In genomic region chr22:48748860-48749554, GRCh38 we compare ENCODE assay signal across 20 cellular contexts.
A peak's percentile ranks its signal among the peaks of the same experiment; 100 is the strongest.
DNase-seq lines count a peak whose midpoint lies in the region; ATAC-seq and TF ChIP-seq lines count a peak whose summit lies in the region.
"Had no signal": no experiment of that assay in that cellular context is flagged by ENCODE, and none has a peak within 500 bp of the region (broad histone marks: within the 10 kb centered on the region; RNA-seq: fewer than 3 reads in every experiment).

No MANE protein-coding gene starts in this region.

- H3K27ac ChIP-seq in sigmoid colon = no peak overlapping the region

- CTCF ChIA-PET in activated CD8-positive, alpha-beta memory T cell treated with anti-CD3 and anti-CD28 coated beads, Interleukin-2, amount 10 ng/mL, durations not matched to agents 7 days and 5 days (lab: Charles Lee) = no interaction called here

- no peak for ATAC-seq in activated CD8-positive, alpha-beta memory T cell treated with anti-CD3 and anti-CD28 coated beads, Interleukin-2, amount 10 ng/mL, durations not matched to agents 7 days and 5 days
- no peak for ATAC-seq in GM18858 (IDR thresholded peaks at IDR 0.05; ENCODE audit: unreplicated experiment)

- H3K4me1 Mint-ChIP-seq in activated CD8-positive, alpha-beta memory T cell treated with anti-CD3 and anti-CD28 coated beads, Interleukin-2, amount 10 ng/mL, durations not matched to agents 7 days and 5 days = no peaks in the 10 kb centered on the region
- H3K4me1 Mint-ChIP-seq: B cell; CD4-positive, CD25-positive, alpha-beta regulatory T cell had no signal

- H3K36me3 Mint-ChIP-seq in activated CD8-positive, alpha-beta memory T cell treated with anti-CD3 and anti-CD28 coated beads, Interleukin-2, amount 10 ng/mL, durations not matched to agents 7 days and 5 days = no peaks in the 10 kb centered on the region
- H3K36me3 Mint-ChIP-seq: CD4-positive, CD25-positive, alpha-beta regulatory T cell had no signal

- H3K9me3 ChIP-seq in sigmoid colon = no peaks in the 10 kb centered on the region
- H3K9me3 ChIP-seq: Caco-2 had no signal

- H3K36me3 ChIP-seq in sigmoid colon = no peaks in the 10 kb centered on the region

- H3K27me3 Mint-ChIP-seq in activated CD8-positive, alpha-beta memory T cell treated with anti-CD3 and anti-CD28 coated beads, Interleukin-2, amount 10 ng/mL, durations not matched to agents 7 days and 5 days = no peaks in the 10 kb centered on the region
- H3K27me3 Mint-ChIP-seq: B cell; CD4-positive, CD25-positive, alpha-beta regulatory T cell had no signal

- H3K27me3 ChIP-seq in sigmoid colon = no peaks in the 10 kb centered on the region

- TF ChIP-seq POLR2A in sigmoid colon (IDR thresholded peaks at IDR 0.05) = no peak

- H3K9me3 Mint-ChIP-seq in activated CD8-positive, alpha-beta memory T cell treated with anti-CD3 and anti-CD28 coated beads, Interleukin-2, amount 10 ng/mL, durations not matched to agents 7 days and 5 days (ENCODE audit: low read depth) = peaks cover under 1% of the 10 kb centered on the region
- H3K9me3 Mint-ChIP-seq: CD4-positive, CD25-positive, alpha-beta regulatory T cell had no signal

- intact Hi-C loops in sigmoid colon (cut with DNase I) = no loop called here

- no peak overlapping the region for H3K4me3 ChIP-seq in sigmoid colon

- no peak for TF ChIP-seq EP300 in sigmoid colon (IDR thresholded peaks at IDR 0.05)

- H3K4me1 ChIP-seq in sigmoid colon = no peaks in the 10 kb centered on the region
- H3K4me1 ChIP-seq: Caco-2 had no signal

- H3K4me3 Mint-ChIP-seq in activated CD8-positive, alpha-beta memory T cell treated with anti-CD3 and anti-CD28 coated beads, Interleukin-2, amount 10 ng/mL, durations not matched to agents 7 days and 5 days = no peak overlapping the region
- H3K4me3 Mint-ChIP-seq: B cell; CD4-positive, CD25-positive, alpha-beta regulatory T cell had no signal

- no peak overlapping the region for H3K27ac Mint-ChIP-seq in activated CD8-positive, alpha-beta memory T cell treated with anti-CD3 and anti-CD28 coated beads, Interleukin-2, amount 10 ng/mL, durations not matched to agents 7 days and 5 days
- H3K27ac Mint-ChIP-seq: B cell; CD4-positive, CD25-positive, alpha-beta regulatory T cell had no signal

- peak; percentile 1 for DNase-seq in GM03348 (ENCODE audit: low spot score)
- peak; percentile 34 for DNase-seq in activated CD8-positive, alpha-beta memory T cell treated with anti-CD3 and anti-CD28 coated beads, Interleukin-2, amount 10 ng/mL, durations not matched to agents 7 days and 5 days
- DNase-seq in islet precursor cell = peak; percentile 47
- peak; percentile 42 for DNase-seq in sigmoid colon
- DNase-seq in EL = no peak
- no peak for DNase-seq in NCI-H2196 (lab: John Stamatoyannopoulos, UW; ENCODE audit: unreplicated experiment)
- DNase-seq: Caco-2; CD4-positive, CD25-positive, alpha-beta regulatory T cell; DMS153; HCEC 1CT; KBM-7; NCI-H1417 treated with DMSO at 0.1 percent for 48 hours; NCI-H2029; NCI-H2171; NCI-H446 treated with DMSO at 0.1 percent for 48 hours; NCI-H748 treated with DMSO at 0.1 percent for 48 hours; OCI-M1; SHP77 treated with DMSO at 0.1 percent for 48 hours had no signal

- no peak for TF ChIP-seq CTCF in sigmoid colon (IDR thresholded peaks at IDR 0.05)

- 84 to 91% methylated on average over 14 of the region's 14 CpGs for whole genome bisulfite sequencing in sigmoid colon, 2 donors

Comparison
In these comparisons a context has a peak if more than half of its experiments do, and no peak if none do; other contexts are left out.
1. DNase-seq: peak in GM03348 (single experiment), activated CD8-positive, alpha-beta memory T cell treated with anti-CD3 and anti-CD28 coated beads, Interleukin-2, amount 10 ng/mL, durations not matched to agents 7 days and 5 days (single experiment), islet precursor cell (single experiment) and sigmoid colon (single experiment); none in EL (single experiment) and NCI-H2196 (single experiment).